Comparison of ENCODE assay signal across 26 cellular contexts in the genomic region with DNA sequence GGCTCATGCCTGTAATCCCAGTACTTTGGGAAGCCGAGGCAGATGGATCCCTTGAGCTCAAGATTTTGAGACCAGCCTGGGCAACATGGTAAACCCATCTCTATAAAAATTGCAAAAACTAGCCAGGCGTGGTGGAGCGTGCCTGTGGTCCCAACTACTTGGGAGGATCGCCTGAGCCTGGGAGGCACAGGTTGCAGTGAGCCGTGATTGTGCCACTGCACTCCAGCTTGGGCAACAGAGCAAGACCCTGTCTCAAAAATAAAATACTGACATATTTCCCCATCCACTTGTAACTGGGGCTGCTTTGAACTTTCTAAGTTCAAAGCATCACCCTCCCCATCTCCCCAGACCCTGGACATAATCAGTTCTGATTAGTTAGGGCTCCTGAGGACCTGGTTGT. TPM values are rescaled to one million over a fixed set of nuclear protein-coding genes. Genes with fewer than 3 reads are reported as not detected.
"Had no signal": no experiment of that assay in that cellular context is flagged by ENCODE, and none has a peak within 500 bp of the region (broad histone marks: within the 10 kb centered on the region; RNA-seq: fewer than 3 reads in every experiment).

No MANE protein-coding gene starts in this region.

- H3K9me3 Mint-ChIP-seq: activated B cell treated with CpG ODN at 0.5 μM for 24 hours; activated CD4-positive, alpha-beta T cell treated with anti-CD3 and anti-CD28 coated beads, Interleukin-2, amount 10 ng/mL, durations not matched to agents 24 days and 14 days; activated T-cell treated with anti-CD3 and anti-CD28 coated beads, Interleukin-2, amount 50 U/mL, for 4 hours; central memory CD8-positive, alpha-beta T cell; T-helper 1 cell treated with Interleukin-12 subunit alpha and Interleukin-12 subunit beta and Interleukin-4 antibody, amounts not matched to agents 30 μg/mL and 1 μg/mL, for 36 hours had no signal

- H3K27ac ChIP-seq: SJCRH30 had no signal

- H3K9me3 ChIP-seq: SJCRH30 had no signal

- H3K4me3 ChIP-seq: SJCRH30 had no signal

- H3K36me3 Mint-ChIP-seq: activated CD8-positive, alpha-beta memory T cell treated with anti-CD3 and anti-CD28 coated beads, Interleukin-2, amount 10 ng/mL, durations not matched to agents 7 days and 5 days; activated naive CD8-positive, alpha-beta T cell; brain had no signal

- H3K4me3 Mint-ChIP-seq: activated B cell treated with CpG ODN at 0.5 μM for 24 hours; activated CD4-positive, alpha-beta T cell treated with anti-CD3 and anti-CD28 coated beads, Interleukin-2, amount 10 ng/mL, durations not matched to agents 24 days and 14 days; activated CD8-positive, alpha-beta memory T cell treated with anti-CD3 and anti-CD28 coated beads, Interleukin-2, amount 10 ng/mL, durations not matched to agents 7 days and 5 days; activated naive CD8-positive, alpha-beta T cell; activated T-cell treated with anti-CD3 and anti-CD28 coated beads, Interleukin-2, amount 50 U/mL, for 4 hours; central memory CD8-positive, alpha-beta T cell; T-helper 1 cell treated with Interleukin-12 subunit alpha and Interleukin-12 subunit beta and Interleukin-4 antibody, amounts not matched to agents 30 μg/mL and 1 μg/mL, for 36 hours had no signal

- H3K4me1 ChIP-seq: SJCRH30 had no signal

- DNase-seq: activated B cell treated with CpG ODN at 0.5 μM for 24 hours; activated CD4-positive, alpha-beta T cell treated with anti-CD3 and anti-CD28 coated beads for 1 hour; activated CD4-positive, alpha-beta T cell treated with anti-CD3 and anti-CD28 coated beads, Interleukin-2, amount 10 ng/mL, durations not matched to agents 24 days and 14 days; activated CD4-positive, alpha-beta T cell treated with anti-CD3 and anti-CD28 coated beads, Interleukin-2, amount 50 U/mL, for 48 hours; activated CD8-positive, alpha-beta memory T cell treated with anti-CD3 and anti-CD28 coated beads, Interleukin-2, amount 10 ng/mL, durations not matched to agents 7 days and 5 days; activated effector memory CD4-positive, alpha-beta T cell treated with anti-CD3 and anti-CD28 coated beads, Interleukin-2, amount 50 U/mL, for 16 hours; activated naive CD4-positive, alpha-beta T cell treated with Interleukin-2 at 50 U/mL for 16 hours; activated T-cell treated with anti-CD3 and anti-CD28 coated beads, Interleukin-2, amount 50 U/mL, for 4 hours; amygdala; Karpas-422; MM.1S; NCI-H1105; NCI-H1436; NCI-H1694 treated with DMSO at 0.1 percent for 48 hours; NCI-H2029 treated with DMSO at 0.1 percent for 48 hours; NCI-H510A treated with DMSO at 0.1 percent for 48 hours; NCI-H69; NK-92 treated with Interleukin-12 subunit alpha and Interleukin-12 subunit beta, amount 100 ng/mL, for 24 hours; OCI-M1; Right ventricle myocardium superior; RPMI8226; SJCRH30 had no signal

- H3K36me3 ChIP-seq: SJCRH30 had no signal

- H3K27ac Mint-ChIP-seq: activated B cell treated with CpG ODN at 0.5 μM for 24 hours; activated CD4-positive, alpha-beta T cell treated with anti-CD3 and anti-CD28 coated beads, Interleukin-2, amount 10 ng/mL, durations not matched to agents 24 days and 14 days; activated CD8-positive, alpha-beta memory T cell treated with anti-CD3 and anti-CD28 coated beads, Interleukin-2, amount 10 ng/mL, durations not matched to agents 7 days and 5 days; activated naive CD8-positive, alpha-beta T cell; T-helper 1 cell treated with Interleukin-12 subunit alpha and Interleukin-12 subunit beta and Interleukin-4 antibody, amounts not matched to agents 30 μg/mL and 1 μg/mL, for 36 hours had no signal

RNA-seq across cellular contexts. Expression of a gene that starts 27.5 kb away (rescaled TPM):
- total RNA-seq: activated B cell treated with CpG ODN at 0.5 μM for 24 hours; activated CD4-positive, alpha-beta T cell treated with anti-CD3 and anti-CD28 coated beads, Interleukin-2, amount 10 ng/mL, durations not matched to agents 24 days and 14 days; activated T-cell treated with anti-CD3 and anti-CD28 coated beads, Interleukin-2, amount 50 U/mL, for 4 hours; Right ventricle myocardium superior had no signal
